In genomic region chr5:132868754-132869153, GRCh38 we compare ENCODE assay signal across 20 cellular contexts. TPM values are rescaled to one million over a fixed set of nuclear protein-coding genes. Genes with fewer than 3 reads are reported as not detected.
A peak's percentile ranks its signal among the peaks of the same experiment; 100 is the strongest.
DNase-seq lines count a peak whose midpoint lies in the region; ATAC-seq and TF ChIP-seq lines count a peak whose summit lies in the region.
"Had no signal": no experiment of that assay in that cellular context is flagged by ENCODE, and none has a peak within 500 bp of the region (broad histone marks: within the 10 kb centered on the region; RNA-seq: fewer than 3 reads in every experiment).

No MANE protein-coding gene starts in this region.

- H3K27ac Mint-ChIP-seq in natural killer cell (peak overlapping the region; percentile 97 to 99), type B pancreatic cell (peak overlapping the region; percentile 100)
- H3K27ac Mint-ChIP-seq in natural killer cell treated with Interleukin-12 subunit alpha and Interleukin-12 subunit beta and Interleukin-15 and Interleukin-18, amount 100 ng/mL, for 72 hours, result peak overlapping the region in 1 of 2 donors; percentile 97
- H3K27ac Mint-ChIP-seq in activated T-helper 17 cell treated with anti-CD3 and anti-CD28 coated beads, Interleukin-2, amount 50 U/mL, for 72 hours, result peak overlapping the region; percentile 76

- no peaks in the 10 kb centered on the region for H3K27me3 ChIP-seq in right lobe of liver
- no peaks in the 10 kb centered on the region for H3K27me3 ChIP-seq in right cardiac atrium (ENCODE audit: control insufficient read depth, insufficient read depth)
- H3K27me3 ChIP-seq: ovary had no signal

- H3K9me3 ChIP-seq in right lobe of liver (no peaks in the 10 kb centered on the region), right cardiac atrium (ENCODE audit: control insufficient read depth, low read length) (no peaks in the 10 kb centered on the region)
- H3K9me3 ChIP-seq: ovary had no signal

- TF ChIP-seq CTCF in natural killer cell (IDR thresholded peaks at IDR 0.05) (no peak), right lobe of liver (IDR thresholded peaks at IDR 0.05) (no peak), type B pancreatic cell (conservative IDR thresholded peaks at IDR 0.05) (no peak)

- peaks cover 0 to 20% (median 10%) of the 10 kb centered on the region in 4 donors for H3K36me3 ChIP-seq in right lobe of liver
- H3K36me3 ChIP-seq: ovary had no signal

- 89% methylated on average over 4 of the region's 4 CpGs for WGBS in right lobe of liver (ENCODE audit: insufficient coverage, low coverage, low lambda C conversion rate, missing lambda C conversion rate)
- 81% methylated on average over 4 of the region's 4 CpGs for WGBS in right cardiac atrium

- H3K36me3 Mint-ChIP-seq in natural killer cell (no peaks in the 10 kb centered on the region), type B pancreatic cell (peaks cover 26% of the 10 kb centered on the region)
- peaks cover 7% of the 10 kb centered on the region for H3K36me3 Mint-ChIP-seq in natural killer cell treated with Interleukin-12 subunit alpha and Interleukin-12 subunit beta and Interleukin-15 and Interleukin-18, amount 100 ng/mL, for 72 hours
- H3K36me3 Mint-ChIP-seq in activated T-helper 17 cell treated with anti-CD3 and anti-CD28 coated beads, Interleukin-2, amount 50 U/mL, for 72 hours (ENCODE audit: low read depth), result peaks cover 70% of the 10 kb centered on the region

- H3K4me1 ChIP-seq in right lobe of liver (peaks cover 2 to 60% (median 25%) of the 10 kb centered on the region in 4 donors), right cardiac atrium (ENCODE audit: control insufficient read depth, insufficient read depth, low read length) (peaks cover 2% of the 10 kb centered on the region)

- H3K27me3 Mint-ChIP-seq in natural killer cell (ENCODE audit: low read depth in 2 of 2) (no peaks in the 10 kb centered on the region), type B pancreatic cell (no peaks in the 10 kb centered on the region)
- no peaks in the 10 kb centered on the region for H3K27me3 Mint-ChIP-seq in natural killer cell treated with Interleukin-12 subunit alpha and Interleukin-12 subunit beta and Interleukin-15 and Interleukin-18, amount 100 ng/mL, for 72 hours
- no peaks in the 10 kb centered on the region for H3K27me3 Mint-ChIP-seq in activated T-helper 17 cell treated with anti-CD3 and anti-CD28 coated beads, Interleukin-2, amount 50 U/mL, for 72 hours

- DNase-seq in natural killer cell (no peak), right lobe of liver (no peak), type B pancreatic cell (ENCODE audit: extremely low spot score, unreplicated experiment) (no peak), right cardiac atrium (no peak), caudate nucleus (lab: John Stamatoyannopoulos, UW) (no peak), kidney glomerular epithelial cell (lab: John Stamatoyannopoulos, UW) (no peak)
- no peak for DNase-seq in natural killer cell treated with Interleukin-12 subunit alpha and Interleukin-12 subunit beta and Interleukin-15 and Interleukin-18, amount 100 ng/mL, for 72 hours (ENCODE audit: low spot score)
- DNase-seq: central memory CD4-positive, alpha-beta T cell; GDM1; hypothalamus; midbrain; MM.1S; NCI-H1694; NCI-H446 treated with DMSO at 0.1 percent for 48 hours; ovary; stimulated activated CD4-positive, alpha-beta T cell treated with anti-CD3 and anti-CD28 coated beads, Interleukin-4, amount 100 ng/mL, for 4 hours; stimulated activated CD8-positive, alpha-beta memory T cell treated with anti-CD3 and anti-CD28 coated beads, Interleukin-4, amount 100 ng/mL, for 48 hours had no signal

- H3K4me3 ChIP-seq in right lobe of liver (no peak overlapping the region), right cardiac atrium (ENCODE audit: low read length) (no peak overlapping the region)
- H3K4me3 ChIP-seq: ovary, skin epidermis had no signal

- no peak for TF ChIP-seq POLR2A in right lobe of liver (IDR thresholded peaks at IDR 0.05)

- H3K4me1 Mint-ChIP-seq in natural killer cell (peaks cover 26 to 27% of the 10 kb centered on the region in 2 donors), type B pancreatic cell (ENCODE audit: unreplicated experiment) (peaks cover 43% of the 10 kb centered on the region)
- H3K4me1 Mint-ChIP-seq in natural killer cell treated with Interleukin-12 subunit alpha and Interleukin-12 subunit beta and Interleukin-15 and Interleukin-18, amount 100 ng/mL, for 72 hours (ENCODE audit: low read depth in 2 of 2), result peaks cover 21 to 28% of the 10 kb centered on the region in 2 donors
- H3K4me1 Mint-ChIP-seq in activated T-helper 17 cell treated with anti-CD3 and anti-CD28 coated beads, Interleukin-2, amount 50 U/mL, for 72 hours, result peaks cover 17% of the 10 kb centered on the region

- no peak for ATAC-seq in natural killer cell
- no peak for ATAC-seq in natural killer cell treated with Interleukin-12 subunit alpha and Interleukin-12 subunit beta and Interleukin-15 and Interleukin-18, amount 100 ng/mL, for 72 hours
- ATAC-seq in activated T-helper 17 cell treated with anti-CD3 and anti-CD28 coated beads, Interleukin-2, amount 50 U/mL, for 72 hours (replicated peaks), result no peak
- no peak for ATAC-seq in right lobe of liver
- ATAC-seq in right cardiac atrium, result no peak
- ATAC-seq: Right ventricle myocardium inferior had no signal

- H3K27ac ChIP-seq in right lobe of liver (peak overlapping the region in 2 of 3 donors; percentile 18 to 97), right cardiac atrium (ENCODE audit: low read length) (no peak overlapping the region), caudate nucleus (ENCODE audit: low read depth, low read length) (no peak overlapping the region)
- H3K27ac ChIP-seq: ovary had no signal

- H3K9me3 Mint-ChIP-seq in natural killer cell, result no peaks in the 10 kb centered on the region
- H3K9me3 Mint-ChIP-seq in natural killer cell treated with Interleukin-12 subunit alpha and Interleukin-12 subunit beta and Interleukin-15 and Interleukin-18, amount 100 ng/mL, for 72 hours, result no peaks in the 10 kb centered on the region
- H3K9me3 Mint-ChIP-seq in activated T-helper 17 cell treated with anti-CD3 and anti-CD28 coated beads, Interleukin-2, amount 50 U/mL, for 72 hours, result no peaks in the 10 kb centered on the region
- no peaks in the 10 kb centered on the region for H3K9me3 Mint-ChIP-seq in type B pancreatic cell

- H3K4me3 Mint-ChIP-seq in natural killer cell, result no peak overlapping the region
- H3K4me3 Mint-ChIP-seq in natural killer cell treated with Interleukin-12 subunit alpha and Interleukin-12 subunit beta and Interleukin-15 and Interleukin-18, amount 100 ng/mL, for 72 hours, result no peak overlapping the region
- peak overlapping the region; percentile 100 for H3K4me3 Mint-ChIP-seq in activated T-helper 17 cell treated with anti-CD3 and anti-CD28 coated beads, Interleukin-2, amount 50 U/mL, for 72 hours
- H3K4me3 Mint-ChIP-seq in type B pancreatic cell, result peak overlapping the region; percentile 80

- intact Hi-C loops in natural killer cell (cut with micrococcal nuclease), result no loop called here
- intact Hi-C loops in right lobe of liver (cut with DNase I), result loop anchor here in 1 of 2 donors (5.0 kb wide), 1 partner anchor 41 kb away; no protein-coding TSS in a partner anchor
- intact Hi-C loops in right cardiac atrium (cut with DNase I), result no loop called here

RNA-seq across cellular contexts. Expression of gene UQCRQ, which starts 2.3 kb away (rescaled TPM):
- 100 to 1,000 TPM; 114 to 116 (median 115) TPM for total RNA-seq in natural killer cell
- 100 to 1,000 TPM; 330 to 366 TPM for total RNA-seq in natural killer cell treated with Interleukin-12 subunit alpha and Interleukin-12 subunit beta and Interleukin-15 and Interleukin-18, amount 100 ng/mL, for 72 hours
- total RNA-seq in activated T-helper 17 cell treated with anti-CD3 and anti-CD28 coated beads, Interleukin-2, amount 50 U/mL, for 72 hours, result 100 to 1,000 TPM; 219 to 408 TPM
- 100 to 1,000 TPM; 488 to 702 (median 628) TPM for total RNA-seq in right lobe of liver
- 445 and 544 TPM in 2 replicates for total RNA-seq in type B pancreatic cell (ENCODE audit: low replicate concordance)
- 1,000 to 10,000 TPM in 2 of 4 donors, 100 to 1,000 TPM in 2; 978 to 1,175 (median 1,022) TPM for total RNA-seq in right cardiac atrium
- 1,317 TPM for polyA plus RNA-seq in right cardiac atrium

RNA-seq across cellular contexts. Expression of gene GDF9, which starts 2.5 kb away (rescaled TPM):
- total RNA-seq in natural killer cell (under 1 TPM; 0.53 to 0.78 (median 0.57) TPM), right lobe of liver (under 1 TPM; 0.20 to 0.71 (median 0.48) TPM), type B pancreatic cell (ENCODE audit: low replicate concordance) (1.4 and 1.5 TPM in 2 replicates), right cardiac atrium (under 1 TPM in 3 of 4 donors, not detected in 1; 0.09 to 0.54 (median 0.14) TPM)
- under 1 TPM; 0.50 to 0.93 TPM for total RNA-seq in natural killer cell treated with Interleukin-12 subunit alpha and Interleukin-12 subunit beta and Interleukin-15 and Interleukin-18, amount 100 ng/mL, for 72 hours
- under 1 TPM; 0.26 to 0.69 TPM for total RNA-seq in activated T-helper 17 cell treated with anti-CD3 and anti-CD28 coated beads, Interleukin-2, amount 50 U/mL, for 72 hours
- 0.18 TPM for polyA plus RNA-seq in right cardiac atrium

RNA-seq across cellular contexts. Expression of gene LEAP2, which starts 4.7 kb away (rescaled TPM):
- total RNA-seq in natural killer cell (1 to 10 TPM in 2 of 3 donors, under 1 TPM in 1; 0.70 to 1.3 (median 1.2) TPM), right lobe of liver (100 to 1,000 TPM; 120 to 439 (median 214) TPM), type B pancreatic cell (ENCODE audit: low replicate concordance) (2.5 and 2.9 TPM in 2 replicates), right cardiac atrium (1 to 10 TPM in 2 of 4 donors, under 1 TPM in 2; 0.76 to 1.9 (median 1.2) TPM)
- total RNA-seq in natural killer cell treated with Interleukin-12 subunit alpha and Interleukin-12 subunit beta and Interleukin-15 and Interleukin-18, amount 100 ng/mL, for 72 hours, result 1 to 10 TPM; 2.7 to 5.6 TPM
- total RNA-seq in activated T-helper 17 cell treated with anti-CD3 and anti-CD28 coated beads, Interleukin-2, amount 50 U/mL, for 72 hours, result 1 to 10 TPM; 1.8 to 2.9 TPM
- 1.6 TPM for polyA plus RNA-seq in right cardiac atrium

RNA-seq across cellular contexts. Expression of gene SHROOM1, which starts 38.3 kb away (rescaled TPM):
- total RNA-seq in natural killer cell (1 to 10 TPM in 1 of 3 donors, under 1 TPM in 2; 0.82 to 3.5 (median 0.85) TPM), right lobe of liver (10 to 100 TPM; 29.5 to 96.1 (median 77.4) TPM), type B pancreatic cell (ENCODE audit: low replicate concordance) (7.2 and 7.6 TPM in 2 replicates), right cardiac atrium (1 to 10 TPM; 2.9 to 5.3 (median 4.2) TPM)
- total RNA-seq in natural killer cell treated with Interleukin-12 subunit alpha and Interleukin-12 subunit beta and Interleukin-15 and Interleukin-18, amount 100 ng/mL, for 72 hours, result 1 to 10 TPM; 5.4 to 8.0 TPM
- total RNA-seq in activated T-helper 17 cell treated with anti-CD3 and anti-CD28 coated beads, Interleukin-2, amount 50 U/mL, for 72 hours, result 1 to 10 TPM in 1 of 2 donors, under 1 TPM in 1; 0.54 to 3.4 TPM
- 2.9 TPM for polyA plus RNA-seq in right cardiac atrium

RNA-seq across cellular contexts. Expression of gene SOWAHA, which starts 55.7 kb away (rescaled TPM):
- total RNA-seq in natural killer cell (not detected), right lobe of liver (1 to 10 TPM in 5 of 6 experiments, under 1 TPM in 1; 0.95 to 4.7 (median 1.4) TPM), type B pancreatic cell (ENCODE audit: low replicate concordance) (2.5 and 4.4 TPM in 2 replicates), right cardiac atrium (under 1 TPM in 1 of 4 donors, not detected in 3; 0.11 TPM)
- not detected for total RNA-seq in natural killer cell treated with Interleukin-12 subunit alpha and Interleukin-12 subunit beta and Interleukin-15 and Interleukin-18, amount 100 ng/mL, for 72 hours
- total RNA-seq in activated T-helper 17 cell treated with anti-CD3 and anti-CD28 coated beads, Interleukin-2, amount 50 U/mL, for 72 hours, result not detected
- polyA plus RNA-seq in right cardiac atrium, result 0.05 TPM

Comparison
In these comparisons a context has a peak if more than half of its experiments do, and no peak if none do; other contexts are left out.
1. H3K4me3 Mint-ChIP-seq: peak in activated T-helper 17 cell treated with anti-CD3 and anti-CD28 coated beads, Interleukin-2, amount 50 U/mL, for 72 hours (single experiment) and type B pancreatic cell (single experiment); none in natural killer cell (single experiment) and natural killer cell treated with Interleukin-12 subunit alpha and Interleukin-12 subunit beta and Interleukin-15 and Interleukin-18, amount 100 ng/mL, for 72 hours (single experiment).
2. H3K27ac ChIP-seq: peak in right lobe of liver (2 of 3); none in right cardiac atrium (single experiment) and caudate nucleus (single experiment).
3. RNA of gene LEAP2, which starts 4.7 kb away (total RNA-seq): 120 to 439 TPM in right lobe of liver; 2.7 to 5.6 TPM in natural killer cell treated with Interleukin-12 subunit alpha and Interleukin-12 subunit beta and Interleukin-15 and Interleukin-18, amount 100 ng/mL, for 72 hours, 1.8 to 2.9 TPM in activated T-helper 17 cell treated with anti-CD3 and anti-CD28 coated beads, Interleukin-2, amount 50 U/mL, for 72 hours, 2.5 to 2.9 TPM in type B pancreatic cell, 0.76 to 1.9 TPM in right cardiac atrium and 0.70 to 1.3 TPM in natural killer cell; every median in the first group is over 10 times any median in the second.